In genomic region chr2:239805043-239805329, GRCh38 we compare ENCODE assay signal across 20 cellular contexts.
"Had no signal": no experiment of that assay in that cellular context is flagged by ENCODE, and none has a peak within 500 bp of the region (broad histone marks: within the 10 kb centered on the region; RNA-seq: fewer than 3 reads in every experiment).

No MANE protein-coding gene starts in this region.

- H3K9me3 Mint-ChIP-seq: central memory CD8-positive, alpha-beta T cell; immature natural killer cell had no signal

- H3K27me3 ChIP-seq: brain microvascular endothelial cell, esophagus muscularis mucosa, gastroesophageal sphincter, neutrophil, tibial artery had no signal

- H3K4me3 Mint-ChIP-seq: activated T-cell treated with anti-CD3 and anti-CD28 coated beads, Interleukin-2, amount 50 U/mL, for 72 hours; central memory CD8-positive, alpha-beta T cell; immature natural killer cell; naive thymus-derived CD4-positive, alpha-beta T cell; stimulated activated naive B cell treated with anti-CD40 and anti-IgM and Interleukin-4, amounts not matched to agents 10 μg/mL and 1 μg/mL and 100 μg/mL, for 72 hours had no signal

- H3K27ac Mint-ChIP-seq: activated T-cell treated with anti-CD3 and anti-CD28 coated beads, Interleukin-2, amount 50 U/mL, for 72 hours; immature natural killer cell; naive thymus-derived CD4-positive, alpha-beta T cell; stimulated activated naive B cell treated with anti-CD40 and anti-IgM and Interleukin-4, amounts not matched to agents 10 μg/mL and 1 μg/mL and 100 μg/mL, for 72 hours had no signal

- H3K4me1 ChIP-seq: esophagus muscularis mucosa, gastroesophageal sphincter, heart left ventricle, parathyroid adenoma, SJSA1 had no signal

- H3K36me3 Mint-ChIP-seq: immature natural killer cell; naive thymus-derived CD4-positive, alpha-beta T cell; stimulated activated naive B cell treated with anti-CD40 and anti-IgM and Interleukin-4, amounts not matched to agents 10 μg/mL and 1 μg/mL and 100 μg/mL, for 72 hours had no signal

- H3K27ac ChIP-seq: brain microvascular endothelial cell, esophagus muscularis mucosa, gastroesophageal sphincter, heart left ventricle, neutrophil, parathyroid adenoma, SJSA1, tibial artery had no signal

- H3K36me3 ChIP-seq: brain microvascular endothelial cell, esophagus muscularis mucosa, gastroesophageal sphincter, heart left ventricle, neutrophil, SJSA1, tibial artery had no signal

- H3K4me1 Mint-ChIP-seq: central memory CD8-positive, alpha-beta T cell; immature natural killer cell; naive thymus-derived CD4-positive, alpha-beta T cell; stimulated activated naive B cell treated with anti-CD40 and anti-IgM and Interleukin-4, amounts not matched to agents 10 μg/mL and 1 μg/mL and 100 μg/mL, for 72 hours had no signal

- ATAC-seq: activated T-cell treated with anti-CD3 and anti-CD28 coated beads, Interleukin-2, amount 50 U/mL, for 72 hours; gastroesophageal sphincter; heart left ventricle; naive thymus-derived CD4-positive, alpha-beta T cell; stimulated activated naive B cell treated with anti-CD40 and anti-IgM and Interleukin-4, amounts not matched to agents 10 μg/mL and 1 μg/mL and 100 μg/mL, for 72 hours had no signal

- H3K9me3 ChIP-seq: esophagus muscularis mucosa, gastroesophageal sphincter, heart left ventricle, neutrophil, SJSA1, tibial artery had no signal

- DNase-seq: activated CD4-positive, alpha-beta T cell treated with anti-CD3 and anti-CD28 coated beads, Interleukin-2, amount 50 U/mL, for 4 hours; activated effector memory CD4-positive, alpha-beta T cell treated with anti-CD3 and anti-CD28 coated beads, Interleukin-2, amount 50 U/mL, for 16 hours; activated naive CD4-positive, alpha-beta T cell treated with anti-CD3 and anti-CD28 coated beads, Interleukin-2, amount 50 U/mL, for 16 hours; activated T-cell treated with anti-CD3 and anti-CD28 coated beads, Interleukin-2, amount 50 U/mL, for 72 hours; brain microvascular endothelial cell; cortex of kidney; effector CD4-positive, alpha-beta T cell; immature natural killer cell; mesenchymal stem cell; stimulated activated naive B cell treated with anti-CD40 and anti-IgM and Interleukin-4, amounts not matched to agents 10 μg/mL and 1 μg/mL and 100 μg/mL, for 72 hours; T-helper 2 cell had no signal

- H3K9ac ChIP-seq: parathyroid adenoma had no signal

- H3K4me3 ChIP-seq: esophagus muscularis mucosa, gastroesophageal sphincter, heart left ventricle, SJSA1, tibial artery had no signal
